27 cellular contexts compared by ENCODE assay signal in the genomic region with DNA sequence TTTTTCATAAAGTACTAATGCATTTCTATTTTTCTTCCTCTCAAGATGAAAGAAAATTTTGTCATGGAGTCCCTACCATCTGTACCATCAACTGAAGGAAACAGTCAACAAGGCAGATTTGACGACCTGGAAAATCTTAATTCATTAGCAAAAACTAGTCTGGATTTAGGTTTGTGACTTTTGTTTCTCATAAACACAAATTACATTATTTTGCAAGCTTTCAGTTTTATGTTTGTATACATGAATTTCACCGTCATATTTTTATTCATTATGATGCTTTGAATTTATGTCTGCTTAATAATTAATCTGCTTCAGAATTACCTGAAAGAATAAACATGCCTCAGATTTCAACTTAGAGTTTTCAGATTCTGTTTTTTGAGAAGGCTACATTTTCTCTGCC.
"Had no signal": no experiment of that assay in that cellular context is flagged by ENCODE, and none has a peak within 500 bp of the region (broad histone marks: within the 10 kb centered on the region; RNA-seq: fewer than 3 reads in every experiment).

No MANE protein-coding gene starts in this region.

- H3K27me3 ChIP-seq: dorsolateral prefrontal cortex, esophagus squamous epithelium, gastrocnemius medialis, heart right ventricle, left lung had no signal

- H3K4me3 Mint-ChIP-seq: mesothelial cell of epicardium, naive B cell had no signal

- H3K9me3 ChIP-seq: esophagus squamous epithelium, gastrocnemius medialis, lower lobe of right lung, mucosa of descending colon had no signal

- H3K27ac ChIP-seq: coronary artery, dorsolateral prefrontal cortex, epithelial cell of prostate, esophagus squamous epithelium, gastrocnemius medialis, heart right ventricle, left lung, lower lobe of right lung had no signal

- ATAC-seq: esophagus mucosa, gastrocnemius medialis, heart right ventricle, left cardiac atrium, left lung, left ventricle myocardium superior, lower lobe of right lung, mucosa of descending colon had no signal

- H3K4me3 ChIP-seq: coronary artery, dorsolateral prefrontal cortex, esophagus squamous epithelium, gastrocnemius medialis, heart right ventricle, left lung, lower lobe of right lung, mucosa of descending colon had no signal

- DNase-seq: dermis blood vessel endothelial cell; dorsolateral prefrontal cortex; effector CD4-positive, alpha-beta T cell; effector memory CD4-positive, alpha-beta T cell; erythroblast; esophagus squamous epithelium; foreskin fibroblast; foreskin melanocyte; gastrocnemius medialis; glutamatergic neuron; head of caudate nucleus; heart right ventricle; hippocampal formation; left cardiac atrium; left lung; left ventricle myocardium superior; lower lobe of right lung; mesenchymal stem cell; mucosa of descending colon; naive B cell had no signal

- H3K4me1 Mint-ChIP-seq: naive B cell had no signal

- H3K27me3 Mint-ChIP-seq: naive B cell had no signal

- H3K4me1 ChIP-seq: esophagus squamous epithelium, left lung, lower lobe of right lung had no signal

- FAIRE-seq: colon, islet of Langerhans, keratinocyte had no signal

- H3K27ac Mint-ChIP-seq: mesothelial cell of epicardium, naive B cell had no signal
